Comparison of ENCODE assay signal across 18 cellular contexts in genomic region chr11:34379081-34379480, GRCh38. TPM values are rescaled to one million over a fixed set of nuclear protein-coding genes. Genes with fewer than 3 reads are reported as not detected.
DNase-seq lines count a peak whose midpoint lies in the region; ATAC-seq and TF ChIP-seq lines count a peak whose summit lies in the region.
"Had no signal": no experiment of that assay in that cellular context is flagged by ENCODE, and none has a peak within 500 bp of the region (broad histone marks: within the 10 kb centered on the region; RNA-seq: fewer than 3 reads in every experiment).

No MANE protein-coding gene starts in this region.

- H3K9me3 ChIP-seq in RWPE2 (ENCODE audit: severe bottlenecking) (peaks cover 16% of the 10 kb centered on the region), fibroblast of lung (ENCODE audit: control insufficient read depth, insufficient read depth, low read depth, low read length) (no peaks in the 10 kb centered on the region)
- H3K9me3 ChIP-seq: gastrocnemius medialis had no signal

- H3K4me1 ChIP-seq in ACC112 (ENCODE audit: control insufficient read depth, insufficient read depth, low read length, unreplicated experiment) = peaks cover 29% of the 10 kb centered on the region
- H3K4me1 ChIP-seq in RWPE2 (ENCODE audit: insufficient read depth, poor library complexity, severe bottlenecking) = peaks cover 17% of the 10 kb centered on the region
- peaks cover 3% of the 10 kb centered on the region for H3K4me1 ChIP-seq in fibroblast of lung (ENCODE audit: control insufficient read depth, extremely low read depth, insufficient read depth, low read length)
- H3K4me1 ChIP-seq: gastrocnemius medialis had no signal

- H3K4me3 ChIP-seq in ACC112 (ENCODE audit: low read depth, low read length) = no peak overlapping the region
- no peak overlapping the region for H3K4me3 ChIP-seq in RWPE2 (ENCODE audit: severe bottlenecking)
- H3K4me3 ChIP-seq in fibroblast of lung (replicated peaks in 1 of 4; ENCODE audit: control extremely low read depth in 1 of 4, insufficient read depth in 1 of 4, low read depth in 3 of 4, low read length in 4 of 4) = no peak overlapping the region
- H3K4me3 ChIP-seq: A549, gastrocnemius medialis had no signal

- no peaks in the 10 kb centered on the region for H3K27me3 ChIP-seq in ACC112 (ENCODE audit: insufficient read depth, low read length)
- H3K27me3 ChIP-seq in RWPE2 (ENCODE audit: insufficient read depth, poor library complexity, severe bottlenecking) = no peaks in the 10 kb centered on the region
- H3K27me3 ChIP-seq in fibroblast of lung (ENCODE audit: control insufficient read depth, insufficient read depth, low read length) = no peaks in the 10 kb centered on the region
- H3K27me3 ChIP-seq: gastrocnemius medialis had no signal

- peaks cover 3% of the 10 kb centered on the region for H3K36me3 Mint-ChIP-seq in T-helper 2 cell treated with Interferon-gamma antibody and Interleukin-4, amounts not matched to agents 5 μg/mL and 100 μg/mL, for 36 hours (ENCODE audit: low read depth)

- H3K36me3 ChIP-seq in ACC112 (ENCODE audit: insufficient read depth, low read length) = peaks cover 3% of the 10 kb centered on the region; the same call in 1 of the 2 replicates
- H3K36me3 ChIP-seq in RWPE2 (ENCODE audit: low read depth) = no peaks in the 10 kb centered on the region
- H3K36me3 ChIP-seq in fibroblast of lung (ENCODE audit: control insufficient read depth, insufficient read depth, low read length) = no peaks in the 10 kb centered on the region
- H3K36me3 ChIP-seq: gastrocnemius medialis had no signal

- no peak overlapping the region for H3K9ac ChIP-seq in fibroblast of lung (ENCODE audit: insufficient read depth, low read length)

- no peaks in the 10 kb centered on the region for H3K4me1 Mint-ChIP-seq in T-helper 2 cell treated with Interferon-gamma antibody and Interleukin-4, amounts not matched to agents 5 μg/mL and 100 μg/mL, for 36 hours (ENCODE audit: low read depth)
- H3K4me1 Mint-ChIP-seq: activated CD4-positive, alpha-beta memory T cell treated with anti-CD3 and anti-CD28 coated beads, Interleukin-2, amount 10 ng/mL, durations not matched to agents 7 days and 5 days had no signal

- peaks cover 23% of the 10 kb centered on the region for H3K9me3 Mint-ChIP-seq in T-helper 2 cell treated with Interferon-gamma antibody and Interleukin-4, amounts not matched to agents 5 μg/mL and 100 μg/mL, for 36 hours

- no peaks in the 10 kb centered on the region for H3K79me2 ChIP-seq in ACC112 (ENCODE audit: control insufficient read depth, insufficient read depth, low read length, unreplicated experiment)
- no peaks in the 10 kb centered on the region for H3K79me2 ChIP-seq in fibroblast of lung (ENCODE audit: control insufficient read depth, insufficient read depth, low read length)

- H3K27ac ChIP-seq in ACC112 (ENCODE audit: low read depth, low read length) (peak overlapping the region; percentile 47), RWPE2 (ENCODE audit: poor library complexity, severe bottlenecking) (peak overlapping the region; percentile 56), fibroblast of lung (ENCODE audit: insufficient read depth, low read length) (no peak overlapping the region)
- H3K27ac ChIP-seq: gastrocnemius medialis had no signal

- ATAC-seq in RWPE2 (ENCODE audit: low read depth) = peak; percentile 68
- no peak for ATAC-seq in GM21717 (IDR thresholded peaks at IDR 0.05; ENCODE audit: unreplicated experiment)
- ATAC-seq: A549, gastrocnemius medialis had no signal

- peaks cover 13% of the 10 kb centered on the region for H3K27me3 Mint-ChIP-seq in T-helper 2 cell treated with Interferon-gamma antibody and Interleukin-4, amounts not matched to agents 5 μg/mL and 100 μg/mL, for 36 hours (ENCODE audit: low read depth)

- intact Hi-C loops in head of caudate nucleus (cut with DNase I) = no loop called here

- no peak overlapping the region for H3K4me2 ChIP-seq in fibroblast of lung (ENCODE audit: extremely low read depth, insufficient read depth, low read length)
- H3K4me2 ChIP-seq: A549 had no signal

- H2AFZ ChIP-seq in ACC112 (ENCODE audit: low read length, unreplicated experiment) (no peak overlapping the region), fibroblast of lung (ENCODE audit: low read length) (no peak overlapping the region)

- DNase-seq in Kasumi-1 (lab: John Stamatoyannopoulos, UW) (peak; percentile 47 to 61), RWPE2 (ENCODE audit: low spot score) (no peak), fibroblast of lung (ENCODE audit: low read depth in 2 of 2) (peak; percentile 31 to 72), AG20443 (ENCODE audit: low spot score) (no peak), head of caudate nucleus (no peak)
- DNase-seq in T-helper 2 cell treated with Interferon-gamma antibody and Interleukin-4, amounts not matched to agents 5 μg/mL and 100 μg/mL, for 36 hours (ENCODE audit: low spot score) = no peak
- DNase-seq: activated CD4-positive, alpha-beta memory T cell treated with anti-CD3 and anti-CD28 coated beads, Interleukin-2, amount 10 ng/mL, durations not matched to agents 7 days and 5 days; activated effector memory CD4-positive, alpha-beta T cell treated with Interleukin-2 at 50 U/mL for 16 hours; COR-L47; gastrocnemius medialis; H7; midbrain; NCI-H2171; RPMI8226 had no signal

- no peak overlapping the region for H3K27ac Mint-ChIP-seq in T-helper 2 cell treated with Interferon-gamma antibody and Interleukin-4, amounts not matched to agents 5 μg/mL and 100 μg/mL, for 36 hours
- H3K27ac Mint-ChIP-seq: activated CD4-positive, alpha-beta memory T cell treated with anti-CD3 and anti-CD28 coated beads, Interleukin-2, amount 10 ng/mL, durations not matched to agents 7 days and 5 days; stimulated activated naive CD8-positive, alpha-beta T cell treated with anti-CD3 and anti-CD28 coated beads, Interleukin-15, Interleukin-2, amounts not matched to agents 100 ng/mL and 50 ng/mL, for 24 hours had no signal

- H3K4me3 Mint-ChIP-seq in T-helper 2 cell treated with Interferon-gamma antibody and Interleukin-4, amounts not matched to agents 5 μg/mL and 100 μg/mL, for 36 hours = no peak overlapping the region
- H3K4me3 Mint-ChIP-seq: activated CD4-positive, alpha-beta memory T cell treated with anti-CD3 and anti-CD28 coated beads, Interleukin-2, amount 10 ng/mL, durations not matched to agents 7 days and 5 days; stimulated activated naive CD8-positive, alpha-beta T cell treated with anti-CD3 and anti-CD28 coated beads, Interleukin-15, Interleukin-2, amounts not matched to agents 100 ng/mL and 50 ng/mL, for 24 hours had no signal

- TF ChIP-seq CTCF in RWPE2 (IDR thresholded peaks at IDR 0.05; ENCODE audit: poor library complexity, severe bottlenecking) (no peak), fibroblast of lung (conservative IDR thresholded peaks at IDR 0.05 in 1 of 2, IDR thresholded peaks at IDR 0.05 in 1 of 2; ENCODE audit: low read depth in 1 of 2, low read length in 2 of 2) (no peak)

- H4K20me1 ChIP-seq in fibroblast of lung (ENCODE audit: control insufficient read depth, extremely low read depth, insufficient read depth, low read length) = no peaks in the 10 kb centered on the region

RNA-seq across cellular contexts. Expression of gene ABTB2, which starts 21.3 kb away (rescaled TPM):
- 2.8 and 5.8 TPM in 2 replicates for total RNA-seq in fibroblast of lung
- polyA plus RNA-seq in fibroblast of lung = 1.0 and 3.3 TPM in 2 replicates
- polyA plus RNA-seq in fibroblast of lung (2012) = 0.84 and 3.5 TPM in 2 replicates
- 0.82 and 6.5 TPM in 2 replicates for polyA minus RNA-seq in fibroblast of lung (ENCODE audit: low replicate concordance)

RNA-seq across cellular contexts. Expression of gene CAT, which starts 59.7 kb away (rescaled TPM):
- 64.5 and 93.8 TPM in 2 replicates for total RNA-seq in fibroblast of lung
- 100 and 113 TPM in 2 replicates for polyA plus RNA-seq in fibroblast of lung
- 55.5 and 63.2 TPM in 2 replicates for polyA plus RNA-seq in fibroblast of lung (2012)
- polyA minus RNA-seq in fibroblast of lung (ENCODE audit: low replicate concordance) = 51.6 and 56.9 TPM in 2 replicates
- total RNA-seq: H7 had no signal

Comparison
In these comparisons a context has a peak if more than half of its experiments do, and no peak if none do; other contexts are left out.
1. DNase-seq: peak in Kasumi-1 (2 of 2) and fibroblast of lung (2 of 2); none in RWPE2 (single experiment), T-helper 2 cell treated with Interferon-gamma antibody and Interleukin-4, amounts not matched to agents 5 μg/mL and 100 μg/mL, for 36 hours (single experiment), AG20443 (single experiment) and head of caudate nucleus (0 of 42).